Comparison of ENCODE assay signal across 8 cellular contexts in genomic region chr19:49676136-49676689, GRCh38. TPM values are rescaled to one million over a fixed set of nuclear protein-coding genes. Genes with fewer than 3 reads are reported as not detected.
DNase-seq lines count a peak whose midpoint lies in the region; ATAC-seq and TF ChIP-seq lines count a peak whose summit lies in the region.

No MANE protein-coding gene starts in this region.

- H3K36me3 ChIP-seq in endocrine pancreas (ENCODE audit: control insufficient read depth, insufficient read depth, low read length) (no peaks in the 10 kb centered on the region), mesenchymal stem cell (ENCODE audit: control insufficient read depth in 1 of 2, insufficient read depth in 2 of 2, low read depth in 1 of 2, low read length in 2 of 2) (peaks cover 3 to 18% of the 10 kb centered on the region in 2 experiments)

- no peak overlapping the region for H2BK20ac ChIP-seq in H9 (ENCODE audit: low read depth, low read length, poor library complexity, severe bottlenecking)

- peaks cover 6% of the 10 kb centered on the region for H3K4me1 ChIP-seq in H9 (ENCODE audit: insufficient read depth, low read length)
- H3K4me1 ChIP-seq in endocrine pancreas (ENCODE audit: control insufficient read depth, insufficient read depth, low read length), result no peaks in the 10 kb centered on the region
- peaks cover 35% of the 10 kb centered on the region for H3K4me1 ChIP-seq in mesenchymal stem cell (ENCODE audit: control insufficient read depth, insufficient read depth, low read depth, low read length)

- H2BK15ac ChIP-seq in H9 (ENCODE audit: low read depth, low read length), result no peak overlapping the region
- peak overlapping the region; percentile 80 for H2BK15ac ChIP-seq in mesenchymal stem cell (ENCODE audit: low read depth, poor library complexity, severe bottlenecking)

- H3K9ac ChIP-seq in H9 (ENCODE audit: extremely low read depth, insufficient read length, low read length) (peak overlapping the region; percentile 95), endocrine pancreas (ENCODE audit: control insufficient read depth, insufficient read depth, low read length) (peak overlapping the region; percentile 70), mesenchymal stem cell (ENCODE audit: low read length) (peak overlapping the region; percentile 98)

- H2BK120ac ChIP-seq in H9 (ENCODE audit: low read depth, low read length, poor library complexity, severe bottlenecking) (peak overlapping the region; percentile 78), mesenchymal stem cell (ENCODE audit: low read depth, low read length) (no peak overlapping the region)

- H3K9me3 Mint-ChIP-seq in H9 (no peaks in the 10 kb centered on the region; a peak in 2 of 5 replicates), T-cell (no peaks in the 10 kb centered on the region)

- H3K4me1 Mint-ChIP-seq in H9 (peaks cover 27 to 43% of the 10 kb centered on the region in 2 experiments), T-cell (peaks cover 36 to 51% (median 43%) of the 10 kb centered on the region in 3 donors)

- H2BK12ac ChIP-seq in H9 (ENCODE audit: insufficient read length, low read depth, low read length), result no peak overlapping the region
- peak overlapping the region; percentile 82 to 87 for H2BK12ac ChIP-seq in mesenchymal stem cell (ENCODE audit: low read length in 2 of 2)

- WGBS in H9 (ENCODE audit: extremely low coverage, insufficient read length, low lambda C conversion rate), result no CpG with 5 or more reads among the region's 22 CpGs
- WGBS in mesenchymal stem cell, result 5% methylated on average over 22 of the region's 22 CpGs

- H4K5ac ChIP-seq in H9 (ENCODE audit: insufficient read length, low read depth, low read length), result no peak overlapping the region

- H3K36me3 Mint-ChIP-seq in H9 (ENCODE audit: insufficient read depth in 1 of 3, low read depth in 3 of 3), result peaks cover 18 to 29% (median 19%) of the 10 kb centered on the region in 3 experiments; a peak in 6 of 7 replicates
- peaks cover 5% of the 10 kb centered on the region for H3K36me3 Mint-ChIP-seq in T-cell

- peak overlapping the region; percentile 100 for H3K27ac Mint-ChIP-seq in H9
- peak overlapping the region; percentile 97 to 100 for H3K27ac Mint-ChIP-seq in T-cell

- H3K4me3 ChIP-seq in endocrine pancreas (ENCODE audit: control insufficient read depth, insufficient read depth, low read length), result peak overlapping the region; percentile 10
- H3K4me3 ChIP-seq in mesenchymal stem cell (ENCODE audit: insufficient read depth in 1 of 2, low read depth in 1 of 2, low read length in 2 of 2), result peak overlapping the region; percentile 37 to 72

- H4K8ac ChIP-seq in H9 (replicated peaks; ENCODE audit: insufficient read length, low read depth, low read length), result no peak overlapping the region
- peak overlapping the region; percentile 86 for H4K8ac ChIP-seq in mesenchymal stem cell (ENCODE audit: low read length)

- H3K27ac ChIP-seq in H9 (ENCODE audit: insufficient read length, low read depth, low read length) (peak overlapping the region; percentile 85), mesenchymal stem cell (ENCODE audit: low read length, poor library complexity, severe bottlenecking) (peak overlapping the region; percentile 96), temporal lobe (ENCODE audit: low read depth, low read length) (peak overlapping the region; percentile 94)

- no peak overlapping the region for H3K56ac ChIP-seq in H9 (ENCODE audit: insufficient read length, low read depth, low read length)

- no peaks in the 10 kb centered on the region for H4K20me1 ChIP-seq in H9 (ENCODE audit: control insufficient read depth, insufficient read depth, insufficient read length)

- no peak overlapping the region for H4K91ac ChIP-seq in H9 (ENCODE audit: insufficient read length, low read depth, low read length)
- H4K91ac ChIP-seq in mesenchymal stem cell (ENCODE audit: low read length), result no peak overlapping the region

- H3K79me2 ChIP-seq in H9 (ENCODE audit: insufficient read depth, low read length), result peaks cover 22% of the 10 kb centered on the region; the same call in 1 of the 2 replicates

- peak in 1 of 4 experiments; percentile 4 for ATAC-seq in T-cell (replicated peaks in 1 of 4)

- H3K79me1 ChIP-seq in H9 (ENCODE audit: insufficient read depth, low read depth, low read length, poor library complexity, severe bottlenecking), result no peaks in the 10 kb centered on the region
- no peaks in the 10 kb centered on the region for H3K79me1 ChIP-seq in mesenchymal stem cell (replicated peaks; ENCODE audit: low read length, poor library complexity, severe bottlenecking)

- H3K4me3 Mint-ChIP-seq in H9 (peak overlapping the region; percentile 97 to 98), T-cell (peak overlapping the region; percentile 94 to 100 (median 97))

- no peak overlapping the region for H2AFZ ChIP-seq in H9 (ENCODE audit: low read length)
- H2AFZ ChIP-seq in mesenchymal stem cell (ENCODE audit: low read depth, low read length), result no peak overlapping the region

- peaks cover 4% of the 10 kb centered on the region for H3K23me2 ChIP-seq in H9 (ENCODE audit: insufficient read length, low read depth, low read length, poor library complexity, severe bottlenecking)

- H3K18ac ChIP-seq in H9 (ENCODE audit: insufficient read length, low read depth, low read length), result peak overlapping the region; percentile 97
- peak overlapping the region; percentile 64 to 95 for H3K18ac ChIP-seq in mesenchymal stem cell (ENCODE audit: low read depth in 1 of 2, low read length in 2 of 2)

- CTCF ChIA-PET in T-cell (lab: Charles Lee), result interaction anchor here (0.5 to 3.4 kb wide), 18 partner anchors 8 to 1066 kb away, joined by 3 to 26 read pairs (median 4); partner anchors contain the start of genes GYS1 (in 1 of the 2), NOSIP (in 1 of the 2), RRAS (in 1 of the 2) and RUVBL2 (in 1 of the 2)

- peaks cover 2% of the 10 kb centered on the region; the same call in 1 of the 2 replicates for H3K27me3 Mint-ChIP-seq in H9 (ENCODE audit: low read depth)
- H3K27me3 Mint-ChIP-seq in T-cell, result no peaks in the 10 kb centered on the region

- H3K14ac ChIP-seq in H9 (ENCODE audit: insufficient read depth, low read length) (peak overlapping the region; percentile 93), mesenchymal stem cell (ENCODE audit: low read length in 2 of 2) (no peak overlapping the region)

- H3K23ac ChIP-seq in H9 (ENCODE audit: insufficient read length, low read depth, low read length) (no peak overlapping the region), mesenchymal stem cell (ENCODE audit: low read length in 2 of 2) (no peak overlapping the region)

- H3T11ph ChIP-seq in H9 (ENCODE audit: low read length), result peak overlapping the region; percentile 90

- POLR2A ChIA-PET in T-cell (lab: Charles Lee), result interaction anchor here in 1 of 2 donors (0.5 to 1.9 kb wide), 4 partner anchors 12 to 149 kb away, joined by 4 to 10 read pairs (median 6); partner anchors contain the start of genes RCN3 and RRAS

- H3K4ac ChIP-seq in H9 (ENCODE audit: low read depth, low read length) (no peak overlapping the region; the same call in 1 of the 2 replicates), mesenchymal stem cell (ENCODE audit: low read depth in 1 of 2, low read length in 2 of 2) (no peak overlapping the region)

- H3K4me2 ChIP-seq in H9 (ENCODE audit: insufficient read depth, insufficient read length, low read length) (peak overlapping the region; percentile 63), mesenchymal stem cell (ENCODE audit: low read length, poor library complexity, severe bottlenecking) (peak overlapping the region; percentile 73)

- H3K9me3 ChIP-seq in H9 (ENCODE audit: control insufficient read depth, low read depth, low read length), result no peaks in the 10 kb centered on the region
- H3K9me3 ChIP-seq in endocrine pancreas (ENCODE audit: control insufficient read depth, low read length), result no peaks in the 10 kb centered on the region
- no peaks in the 10 kb centered on the region for H3K9me3 ChIP-seq in mesenchymal stem cell (ENCODE audit: control insufficient read depth, low read length)

- H3K27me3 ChIP-seq in H9 (ENCODE audit: insufficient read depth, low read length), result no peaks in the 10 kb centered on the region
- H3K27me3 ChIP-seq in endocrine pancreas (ENCODE audit: control insufficient read depth, insufficient read depth, low read length), result no peaks in the 10 kb centered on the region
- H3K27me3 ChIP-seq in mesenchymal stem cell (ENCODE audit: control insufficient read depth in 1 of 2, insufficient read depth in 1 of 2, low read length in 2 of 2), result no peaks in the 10 kb centered on the region

- H2AK5ac ChIP-seq in H9 (ENCODE audit: insufficient read length, low read length) (no peak overlapping the region), mesenchymal stem cell (ENCODE audit: low read length, severe bottlenecking) (peak overlapping the region; percentile 88)

- H2BK5ac ChIP-seq in H9 (ENCODE audit: insufficient read length, low read length), result peak overlapping the region; percentile 85
- H2BK5ac ChIP-seq in mesenchymal stem cell (ENCODE audit: low read depth, low read length, poor library complexity, severe bottlenecking), result peak overlapping the region; percentile 98

- no peak for TF ChIP-seq CTCF in H9 (conservative IDR thresholded peaks at IDR 0.05)

- DNase-seq in NCI-H2107 treated with DMSO at 0.1 percent for 48 hours (lab: John Stamatoyannopoulos, UW; ENCODE audit: unreplicated experiment), result peak; percentile 89
- DNase-seq in NCI-H2107 (lab: John Stamatoyannopoulos, UW), result no peak
- DNase-seq in H9, result peak; percentile 89
- peak; percentile 87 for DNase-seq in NCI-H1105 treated with DMSO at 0.1 percent for 48 hours (lab: John Stamatoyannopoulos, UW)
- DNase-seq in T-cell, result peak in 15 of 34 experiments; percentile 16 to 60 (median 37)
- peak; percentile 95 for DNase-seq in mesenchymal stem cell

RNA-seq across cellular contexts. Expression of gene PRMT1, which starts 0.9 kb away (rescaled TPM):
- total RNA-seq in H9 (2021) (504 and 505 TPM in 2 replicates), T-cell (100 to 1,000 TPM in 3 of 5 donors, 10 to 100 TPM in 2; 72.0 to 116 (median 107) TPM), temporal lobe (160 TPM)
- 111 TPM for polyA plus RNA-seq in mesenchymal stem cell (2013, experiment 1 of 2)
- 103 TPM for polyA plus RNA-seq in mesenchymal stem cell (2013, experiment 2 of 2)

RNA-seq across cellular contexts. Expression of gene BCL2L12, which starts 10.5 kb away (rescaled TPM):
- total RNA-seq in H9 (2021) (145 and 154 TPM in 2 replicates), T-cell (10 to 100 TPM; 15.6 to 26.6 (median 24.1) TPM), temporal lobe (0.25 TPM)
- 20.5 TPM for polyA plus RNA-seq in mesenchymal stem cell (2013, experiment 1 of 2)
- polyA plus RNA-seq in mesenchymal stem cell (2013, experiment 2 of 2), result 20.9 TPM

RNA-seq across cellular contexts. Expression of gene IRF3, which starts 10.6 kb away (rescaled TPM):
- 185 and 205 TPM in 2 replicates for total RNA-seq in H9 (2021)
- 100 to 1,000 TPM; 191 to 376 (median 350) TPM for total RNA-seq in T-cell
- 73.1 TPM for polyA plus RNA-seq in mesenchymal stem cell (2013, experiment 1 of 2)
- polyA plus RNA-seq in mesenchymal stem cell (2013, experiment 2 of 2), result 76.3 TPM
- total RNA-seq in temporal lobe, result 13.8 TPM

RNA-seq across cellular contexts. Expression of gene ADM5, which starts 13.2 kb away (rescaled TPM):
- total RNA-seq in H9 (2021), result 13.5 and 13.6 TPM in 2 replicates
- 1 to 10 TPM; 3.5 to 6.4 (median 5.6) TPM for total RNA-seq in T-cell
- 0.68 TPM for polyA plus RNA-seq in mesenchymal stem cell (2013, experiment 1 of 2)
- polyA plus RNA-seq in mesenchymal stem cell (2013, experiment 2 of 2), result 0.44 TPM
- 0.49 TPM for total RNA-seq in temporal lobe

RNA-seq across cellular contexts. Expression of gene CPT1C, which starts 14.7 kb away (rescaled TPM):
- total RNA-seq in H9 (2021), result 66.4 and 74.6 TPM in 2 replicates
- 1 to 10 TPM in 4 of 5 donors, not detected in 1; 1.4 to 2.2 (median 1.5) TPM for total RNA-seq in T-cell
- polyA plus RNA-seq in mesenchymal stem cell (2013, experiment 1 of 2), result 24.1 TPM
- 23.0 TPM for polyA plus RNA-seq in mesenchymal stem cell (2013, experiment 2 of 2)
- 40.6 TPM for total RNA-seq in temporal lobe

Comparison
In these comparisons a context has a peak if more than half of its experiments do, and no peak if none do; other contexts are left out.
1. RNA of gene BCL2L12, which starts 10.5 kb away (total RNA-seq): 145 to 154 TPM in H9 and 15.6 to 26.6 TPM in T-cell; 0.25 TPM in temporal lobe (single experiment); every median in the first group is over 10 times any median in the second.
2. RNA of gene IRF3, which starts 10.6 kb away (total RNA-seq): 191 to 376 TPM in T-cell and 185 to 205 TPM in H9; 13.8 TPM in temporal lobe (single experiment); every median in the first group is over 10 times any median in the second.
3. Peak in every context shown above with its lines, with median percentiles within 50 percentile points of each other: H3K27ac ChIP-seq and H3K9ac ChIP-seq.